Comparison of ENCODE assay signal across 8 cellular contexts in genomic region chrX:65581661-65582339, GRCh38. TPM values are rescaled to one million over a fixed set of nuclear protein-coding genes. Genes with fewer than 3 reads are reported as not detected.
A peak's percentile ranks its signal among the peaks of the same experiment; 100 is the strongest.
DNase-seq lines count a peak whose midpoint lies in the region; ATAC-seq and TF ChIP-seq lines count a peak whose summit lies in the region.

No MANE protein-coding gene starts in this region.

- H3K4me1 ChIP-seq in PC-3 (ENCODE audit: insufficient read depth, low read length) (peaks cover 6% of the 10 kb centered on the region; the same call in 1 of the 2 replicates), neutrophil (ENCODE audit: control insufficient read depth in 1 of 2, insufficient read depth in 1 of 2, low read depth in 1 of 2, low read length in 1 of 2) (peaks cover 5 to 6% of the 10 kb centered on the region in 2 experiments)

- H3K36me3 Mint-ChIP-seq in activated T-cell treated with anti-CD3 and anti-CD28 coated beads, Interleukin-2, amount 50 U/mL, for 72 hours (ENCODE audit: insufficient read depth in 2 of 2), result no peaks in the 10 kb centered on the region

- no peak overlapping the region for H3K27ac Mint-ChIP-seq in activated T-cell treated with anti-CD3 and anti-CD28 coated beads, Interleukin-2, amount 50 U/mL, for 72 hours

- CTCF ChIA-PET in PC-3 (lab: Charles Lee), result interaction anchor here (0.6 to 1.4 kb wide), 2 partner anchors 163 to 404 kb away, joined by 3 to 4 read pairs; no protein-coding TSS in a partner anchor

- H3K4me1 Mint-ChIP-seq in activated T-cell treated with anti-CD3 and anti-CD28 coated beads, Interleukin-2, amount 50 U/mL, for 72 hours (ENCODE audit: low read depth), result peaks cover 11% of the 10 kb centered on the region

- no peak overlapping the region for H3K4me3 ChIP-seq in PC-3 (ENCODE audit: low read length)
- H3K4me3 ChIP-seq in fibroblast of the aortic adventitia (ENCODE audit: low read depth, low read length), result no peak overlapping the region
- H3K4me3 ChIP-seq in neutrophil (ENCODE audit: low read depth in 1 of 2, low read length in 1 of 2), result no peak overlapping the region

- peak overlapping the region; percentile 62; the same call in 1 of the 2 replicates for H3K4me2 ChIP-seq in PC-3 (ENCODE audit: low read length)

- peaks cover 6% of the 10 kb centered on the region; the same call in 1 of the 2 replicates for H3K27me3 ChIP-seq in PC-3 (ENCODE audit: low read length)
- H3K27me3 ChIP-seq in neutrophil, result no peaks in the 10 kb centered on the region

- peak overlapping the region in 1 of 2 donors; percentile 46 for H3K4me3 Mint-ChIP-seq in activated T-cell treated with anti-CD3 and anti-CD28 coated beads, Interleukin-2, amount 50 U/mL, for 72 hours

- no peaks in the 10 kb centered on the region for H3K9me2 ChIP-seq in PC-3 (replicated peaks; ENCODE audit: low read length)

- intact Hi-C loops in PC-3 (cut with micrococcal nuclease), result loop anchor here (1.0 kb wide), 1 partner anchor 405 kb away; no protein-coding TSS in a partner anchor

- no peaks in the 10 kb centered on the region for H3K79me2 ChIP-seq in PC-3 (ENCODE audit: low read length)

- no peaks in the 10 kb centered on the region for H3K9me3 ChIP-seq in PC-3 (ENCODE audit: low read length)
- no peaks in the 10 kb centered on the region for H3K9me3 ChIP-seq in neutrophil

- DNase-seq in Daoy (ENCODE audit: low read depth) (peak; percentile 54), HS-5 (ENCODE audit: low read depth) (peak; percentile 24), PC-3 (peak; percentile 85), fibroblast of the aortic adventitia (ENCODE audit: low read depth) (peak; percentile 77), NCI-H187 treated with DMSO at 0.1 percent for 48 hours (lab: John Stamatoyannopoulos, UW) (no peak)
- peak; percentile 57 to 62 for DNase-seq in activated T-cell treated with anti-CD3 and anti-CD28 coated beads, Interleukin-2, amount 50 U/mL, for 72 hours

- H3K9ac ChIP-seq in PC-3 (ENCODE audit: low read length), result no peak overlapping the region

- BruUV-seq in PC-3 (replicated peaks; lab: Mats Ljungman, UMichigan), result no TSS peak

- H3K36me3 ChIP-seq in PC-3 (ENCODE audit: low read depth, low read length), result no peaks in the 10 kb centered on the region
- H3K36me3 ChIP-seq in neutrophil, result no peaks in the 10 kb centered on the region

- TF ChIP-seq CTCF in PC-3 (conservative IDR thresholded peaks at IDR 0.05; ENCODE audit: low read depth, low read length) (peak; percentile 90), fibroblast of the aortic adventitia (IDR thresholded peaks at IDR 0.05; ENCODE audit: insufficient read depth, low read length) (peak; percentile 73), neutrophil (IDR thresholded peaks at IDR 0.05) (peak; percentile 72)

- H2AFZ ChIP-seq in PC-3 (ENCODE audit: low read length), result peak overlapping the region; percentile 63; the same call in 1 of the 2 replicates

- peaks cover 24% of the 10 kb centered on the region for H3K27me3 Mint-ChIP-seq in activated T-cell treated with anti-CD3 and anti-CD28 coated beads, Interleukin-2, amount 50 U/mL, for 72 hours (ENCODE audit: low read depth)

- H4K20me1 ChIP-seq in PC-3 (ENCODE audit: low read length), result no peaks in the 10 kb centered on the region

- no peaks in the 10 kb centered on the region for H3F3A ChIP-seq in PC-3 (ENCODE audit: low read length, unreplicated experiment)

- no peak overlapping the region for H3K27ac ChIP-seq in PC-3 (ENCODE audit: low read length)
- no peak overlapping the region for H3K27ac ChIP-seq in neutrophil

- no peaks in the 10 kb centered on the region for H3K9me3 Mint-ChIP-seq in activated T-cell treated with anti-CD3 and anti-CD28 coated beads, Interleukin-2, amount 50 U/mL, for 72 hours

- POLR2A ChIA-PET in PC-3 (lab: Charles Lee; ENCODE audit: unreplicated experiment), result no interaction called here

- ATAC-seq in GM21423 (IDR thresholded peaks at IDR 0.05; ENCODE audit: unreplicated experiment), result peak; percentile 83
- ATAC-seq in PC-3, result peak; percentile 94
- ATAC-seq in activated T-cell treated with anti-CD3 and anti-CD28 coated beads, Interleukin-2, amount 50 U/mL, for 72 hours (replicated peaks in 1 of 2), result peak; percentile 65 to 74

RNA-seq across cellular contexts. Expression of gene LAS1L, which starts 47.2 kb away (rescaled TPM):
- 36.9 and 39.4 TPM in 2 replicates for total RNA-seq in Daoy (2014; rRNA removed; shearing (Covaris generic))
- 69.0 and 78.4 TPM in 2 replicates for total RNA-seq in PC-3 (2014; rRNA removed)
- 10 to 100 TPM; 37.9 to 44.8 TPM for total RNA-seq in activated T-cell treated with anti-CD3 and anti-CD28 coated beads, Interleukin-2, amount 50 U/mL, for 72 hours
- total RNA-seq in fibroblast of the aortic adventitia (ENCODE audit: low replicate concordance), result 18.0 and 18.2 TPM in 2 replicates
